Comparison of ENCODE assay signal across 1 cellular context in genomic region chr11:59967677-59968394, GRCh38.
TF ChIP-seq lines count a peak whose summit lies in the region.

No MANE protein-coding gene starts in this region.

TF ChIP-seq in K562, 482 proteins besides CTCF, POLR2A, EP300 and RAD21 (continued from another document and continues in another):
- TF ChIP-seq ZNF324 (CRISPR knock-in tag; IDR thresholded peaks at IDR 0.05) (no peak), MITF (IDR thresholded peaks at IDR 0.05) (no peak), MTA1 (IDR thresholded peaks at IDR 0.05; ENCODE audit: borderline replicate concordance) (no peak; the same call in 1 of the 2 replicates), ZNF311 (CRISPR knock-in tag; IDR thresholded peaks at IDR 0.05) (no peak), CHCHD3 (CRISPR knock-in tag; IDR thresholded peaks at IDR 0.05) (no peak), CBFA2T3 (IDR thresholded peaks at IDR 0.05) (peak; percentile 97), E2F4 (CRISPR knock-in tag; IDR thresholded peaks at IDR 0.05; ENCODE audit: low read depth) (no peak), KLF10 (CRISPR knock-in tag; IDR thresholded peaks at IDR 0.05) (no peak), HMG20A (CRISPR knock-in tag; conservative IDR thresholded peaks at IDR 0.05) (no peak), CREBBP (IDR thresholded peaks at IDR 0.05; ENCODE audit: low read depth, low read length) (no peak), STAT5A (IDR thresholded peaks at IDR 0.05; ENCODE audit: borderline replicate concordance, low read length) (peak; percentile 90), KLF13 (tag; IDR thresholded peaks at IDR 0.05; ENCODE audit: borderline replicate concordance, low read depth) (no peak), HDAC2 (IDR thresholded peaks at IDR 0.05) (peak; percentile 91), RBBP5 (IDR thresholded peaks at IDR 0.05; ENCODE audit: borderline replicate concordance, insufficient read depth, low read length, poor library complexity, severe bottlenecking) (no peak), TRIM24 (IDR thresholded peaks at IDR 0.05) (peak; percentile 98 to 99), KDM1A (IDR thresholded peaks at IDR 0.05) (peak; percentile 84 to 91; a peak in 3 of 4 replicates), TCF7L2 (IDR thresholded peaks at IDR 0.05; ENCODE audit: low read depth, low read length) (no peak), RAD51 (IDR thresholded peaks at IDR 0.05; ENCODE audit: borderline replicate concordance, low read depth) (no peak), SAFB2 (IDR thresholded peaks at IDR 0.05; ENCODE audit: borderline replicate concordance, low read depth, low read length, severe bottlenecking) (no peak), ZNF24 (IDR thresholded peaks at IDR 0.05) (peak; percentile 72), ZNF175 (CRISPR knock-in tag; IDR thresholded peaks at IDR 0.05; ENCODE audit: low read depth) (peak; percentile 85; the same call in 1 of the 2 replicates), E2F3 (CRISPR knock-in tag; IDR thresholded peaks at IDR 0.05) (no peak), NR0B1 (IDR thresholded peaks at IDR 0.05; ENCODE audit: partially characterized antibody) (no peak), ZNF449 (CRISPR knock-in tag; IDR thresholded peaks at IDR 0.05) (no peak), TEAD4 (IDR thresholded peaks at IDR 0.05; ENCODE audit: low read length) (peak; percentile 98), TEAD4 (CRISPR knock-in tag; IDR thresholded peaks at IDR 0.05; ENCODE audit: borderline replicate concordance) (no peak), RFX1 (IDR thresholded peaks at IDR 0.05) (no peak), NR1H2 (CRISPR knock-in tag; IDR thresholded peaks at IDR 0.05) (no peak), RB1 (IDR thresholded peaks at IDR 0.05; ENCODE audit: low read depth) (no peak), HMGN3 (IDR thresholded peaks at IDR 0.05; ENCODE audit: borderline replicate concordance, extremely low read depth, insufficient read length, low read depth, low read length) (no peak), ARHGAP35 (IDR thresholded peaks at IDR 0.05; ENCODE audit: partially characterized antibody) (no peak), TGIF2 (CRISPR knock-in tag; IDR thresholded peaks at IDR 0.05) (no peak), CCAR2 (IDR thresholded peaks at IDR 0.05; ENCODE audit: low read depth, low read length) (no peak), ZNF764 (CRISPR knock-in tag; IDR thresholded peaks at IDR 0.05; ENCODE audit: low read depth) (no peak), ZNF253 (CRISPR knock-in tag; conservative IDR thresholded peaks at IDR 0.05) (no peak), HNRNPK (IDR thresholded peaks at IDR 0.05; ENCODE audit: low read depth, low read length, poor library complexity, severe bottlenecking) (no peak), MECOM (CRISPR knock-in tag; IDR thresholded peaks at IDR 0.05) (no peak), ZNF57 (CRISPR knock-in tag; IDR thresholded peaks at IDR 0.05) (no peak), NFE2L1 (tag; IDR thresholded peaks at IDR 0.05; ENCODE audit: borderline replicate concordance, low read depth) (no peak), RBM39 (optimal IDR thresholded peaks at IDR 0.05; ENCODE audit: low read depth, low read length) (no peak), CBX3 (IDR thresholded peaks at IDR 0.05; ENCODE audit: borderline replicate concordance in 1 of 2, low read length in 2 of 2) (peak in 1 of 2 experiments; percentile 46; a peak in 1 of 3 replicates), ARID1B (IDR thresholded peaks at IDR 0.05) (peak; percentile 97), ZFP36 (IDR thresholded peaks at IDR 0.05; ENCODE audit: low read depth, low read length, partially characterized antibody) (no peak), NCOR1 (IDR thresholded peaks at IDR 0.05) (peak; percentile 93), GATA2 (CRISPR knock-in tag; IDR thresholded peaks at IDR 0.05) (peak; percentile 58; the same call in 1 of the 2 replicates), SAFB (IDR thresholded peaks at IDR 0.05; ENCODE audit: borderline replicate concordance, low read depth, low read length) (no peak), ZNF699 (CRISPR knock-in tag; IDR thresholded peaks at IDR 0.05; ENCODE audit: insufficient replicate concordance) (no peak), SIN3A (IDR thresholded peaks at IDR 0.05; ENCODE audit: borderline replicate concordance in 2 of 2, control insufficient read depth in 1 of 2, low read depth in 2 of 2, low read length in 2 of 2) (no peak), PTTG1 (tag; IDR thresholded peaks at IDR 0.05; ENCODE audit: low read depth) (no peak), NBN (IDR thresholded peaks at IDR 0.05; ENCODE audit: low read depth) (no peak), ETV6 (IDR thresholded peaks at IDR 0.05; ENCODE audit: borderline replicate concordance in 1 of 2, low read depth in 2 of 2, low read length in 1 of 2) (no peak), ETV6 (CRISPR knock-in tag; IDR thresholded peaks at IDR 0.05; ENCODE audit: borderline replicate concordance) (no peak)
- TF ChIP-seq, protein P1, sequence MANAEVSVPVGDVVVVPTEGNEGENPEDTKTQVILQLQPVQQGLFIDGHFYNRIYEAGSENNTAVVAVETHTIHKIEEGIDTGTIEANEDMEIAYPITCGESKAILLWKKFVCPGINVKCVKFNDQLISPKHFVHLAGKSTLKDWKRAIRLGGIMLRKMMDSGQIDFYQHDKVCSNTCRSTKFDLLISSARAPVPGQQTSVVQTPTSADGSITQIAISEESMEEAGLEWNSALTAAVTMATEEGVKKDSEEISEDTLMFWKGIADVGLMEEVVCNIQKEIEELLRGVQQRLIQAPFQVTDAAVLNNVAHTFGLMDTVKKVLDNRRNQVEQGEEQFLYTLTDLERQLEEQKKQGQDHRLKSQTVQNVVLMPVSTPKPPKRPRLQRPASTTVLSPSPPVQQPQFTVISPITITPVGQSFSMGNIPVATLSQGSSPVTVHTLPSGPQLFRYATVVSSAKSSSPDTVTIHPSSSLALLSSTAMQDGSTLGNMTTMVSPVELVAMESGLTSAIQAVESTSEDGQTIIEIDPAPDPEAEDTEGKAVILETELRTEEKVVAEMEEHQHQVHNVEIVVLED (CRISPR knock-in tag; IDR thresholded peaks at IDR 0.05), result no peak
- TF ChIP-seq, protein P2, sequence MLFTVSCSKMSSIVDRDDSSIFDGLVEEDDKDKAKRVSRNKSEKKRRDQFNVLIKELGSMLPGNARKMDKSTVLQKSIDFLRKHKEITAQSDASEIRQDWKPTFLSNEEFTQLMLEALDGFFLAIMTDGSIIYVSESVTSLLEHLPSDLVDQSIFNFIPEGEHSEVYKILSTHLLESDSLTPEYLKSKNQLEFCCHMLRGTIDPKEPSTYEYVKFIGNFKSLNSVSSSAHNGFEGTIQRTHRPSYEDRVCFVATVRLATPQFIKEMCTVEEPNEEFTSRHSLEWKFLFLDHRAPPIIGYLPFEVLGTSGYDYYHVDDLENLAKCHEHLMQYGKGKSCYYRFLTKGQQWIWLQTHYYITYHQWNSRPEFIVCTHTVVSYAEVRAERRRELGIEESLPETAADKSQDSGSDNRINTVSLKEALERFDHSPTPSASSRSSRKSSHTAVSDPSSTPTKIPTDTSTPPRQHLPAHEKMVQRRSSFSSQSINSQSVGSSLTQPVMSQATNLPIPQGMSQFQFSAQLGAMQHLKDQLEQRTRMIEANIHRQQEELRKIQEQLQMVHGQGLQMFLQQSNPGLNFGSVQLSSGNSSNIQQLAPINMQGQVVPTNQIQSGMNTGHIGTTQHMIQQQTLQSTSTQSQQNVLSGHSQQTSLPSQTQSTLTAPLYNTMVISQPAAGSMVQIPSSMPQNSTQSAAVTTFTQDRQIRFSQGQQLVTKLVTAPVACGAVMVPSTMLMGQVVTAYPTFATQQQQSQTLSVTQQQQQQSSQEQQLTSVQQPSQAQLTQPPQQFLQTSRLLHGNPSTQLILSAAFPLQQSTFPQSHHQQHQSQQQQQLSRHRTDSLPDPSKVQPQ (CRISPR knock-in tag; IDR thresholded peaks at IDR 0.05; ENCODE audit: borderline replicate concordance), result no peak
- TF ChIP-seq, protein P3, sequence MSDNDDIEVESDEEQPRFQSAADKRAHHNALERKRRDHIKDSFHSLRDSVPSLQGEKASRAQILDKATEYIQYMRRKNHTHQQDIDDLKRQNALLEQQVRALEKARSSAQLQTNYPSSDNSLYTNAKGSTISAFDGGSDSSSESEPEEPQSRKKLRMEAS (CRISPR knock-in tag; IDR thresholded peaks at IDR 0.05), result no peak
- TF ChIP-seq, protein P4, sequence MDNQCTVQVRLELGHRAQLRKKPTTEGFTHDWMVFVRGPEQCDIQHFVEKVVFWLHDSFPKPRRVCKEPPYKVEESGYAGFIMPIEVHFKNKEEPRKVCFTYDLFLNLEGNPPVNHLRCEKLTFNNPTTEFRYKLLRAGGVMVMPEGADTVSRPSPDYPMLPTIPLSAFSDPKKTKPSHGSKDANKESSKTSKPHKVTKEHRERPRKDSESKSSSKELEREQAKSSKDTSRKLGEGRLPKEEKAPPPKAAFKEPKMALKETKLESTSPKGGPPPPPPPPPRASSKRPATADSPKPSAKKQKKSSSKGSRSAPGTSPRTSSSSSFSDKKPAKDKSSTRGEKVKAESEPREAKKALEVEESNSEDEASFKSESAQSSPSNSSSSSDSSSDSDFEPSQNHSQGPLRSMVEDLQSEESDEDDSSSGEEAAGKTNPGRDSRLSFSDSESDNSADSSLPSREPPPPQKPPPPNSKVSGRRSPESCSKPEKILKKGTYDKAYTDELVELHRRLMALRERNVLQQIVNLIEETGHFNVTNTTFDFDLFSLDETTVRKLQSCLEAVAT (IDR thresholded peaks at IDR 0.05), result peak in 1 of 2 experiments; percentile 59; a peak in 2 of 4 replicates
- TF ChIP-seq, protein P5, sequence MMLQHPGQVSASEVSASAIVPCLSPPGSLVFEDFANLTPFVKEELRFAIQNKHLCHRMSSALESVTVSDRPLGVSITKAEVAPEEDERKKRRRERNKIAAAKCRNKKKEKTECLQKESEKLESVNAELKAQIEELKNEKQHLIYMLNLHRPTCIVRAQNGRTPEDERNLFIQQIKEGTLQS (IDR thresholded peaks at IDR 0.05), result peak; percentile 79; the same call in 1 of the 2 replicates
- TF ChIP-seq, protein P5 (CRISPR knock-in tag; conservative IDR thresholded peaks at IDR 0.05), result no peak
- TF ChIP-seq, protein P6, sequence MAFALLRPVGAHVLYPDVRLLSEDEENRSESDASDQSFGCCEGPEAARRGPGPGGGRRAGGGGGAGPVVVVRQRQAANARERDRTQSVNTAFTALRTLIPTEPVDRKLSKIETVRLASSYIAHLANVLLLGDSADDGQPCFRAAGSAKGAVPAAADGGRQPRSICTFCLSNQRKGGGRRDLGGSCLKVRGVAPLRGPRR (CRISPR knock-in tag; IDR thresholded peaks at IDR 0.05), result no peak
- TF ChIP-seq, protein P7, sequence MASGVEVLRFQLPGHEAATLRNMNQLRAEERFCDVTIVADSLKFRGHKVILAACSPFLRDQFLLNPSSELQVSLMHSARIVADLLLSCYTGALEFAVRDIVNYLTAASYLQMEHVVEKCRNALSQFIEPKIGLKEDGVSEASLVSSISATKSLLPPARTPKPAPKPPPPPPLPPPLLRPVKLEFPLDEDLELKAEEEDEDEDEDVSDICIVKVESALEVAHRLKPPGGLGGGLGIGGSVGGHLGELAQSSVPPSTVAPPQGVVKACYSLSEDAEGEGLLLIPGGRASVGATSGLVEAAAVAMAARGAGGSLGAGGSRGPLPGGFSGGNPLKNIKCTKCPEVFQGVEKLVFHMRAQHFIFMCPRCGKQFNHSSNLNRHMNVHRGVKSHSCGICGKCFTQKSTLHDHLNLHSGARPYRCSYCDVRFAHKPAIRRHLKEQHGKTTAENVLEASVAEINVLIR (CRISPR knock-in tag; IDR thresholded peaks at IDR 0.05), result no peak
